ENCODE assay signal across 15 cellular contexts in genomic region chr12:2638273-2639019, GRCh38.
DNase-seq lines count a peak whose midpoint lies in the region; ATAC-seq and TF ChIP-seq lines count a peak whose summit lies in the region.
"Had no signal": no experiment of that assay in that cellular context is flagged by ENCODE, and none has a peak within 500 bp of the region (broad histone marks: within the 10 kb centered on the region; RNA-seq: fewer than 3 reads in every experiment).

No MANE protein-coding gene starts in this region.

- H2BK5ac ChIP-seq in H9 (ENCODE audit: insufficient read length, low read length), result no peak overlapping the region

- H4K91ac ChIP-seq in H9 (ENCODE audit: insufficient read length, low read depth, low read length), result no peak overlapping the region

- H3K4me1 ChIP-seq in BLaER1, result peaks cover 32% of the 10 kb centered on the region
- H3K4me1 ChIP-seq in H9 (ENCODE audit: insufficient read depth, low read length), result peaks cover 5% of the 10 kb centered on the region; the same call in 1 of the 2 replicates
- no peaks in the 10 kb centered on the region for H3K4me1 ChIP-seq in endodermal cell (ENCODE audit: control insufficient read depth, insufficient read depth, low read length)

- H3K23ac ChIP-seq in H9 (ENCODE audit: insufficient read length, low read depth, low read length), result no peak overlapping the region

- H2BK120ac ChIP-seq in H9 (ENCODE audit: low read depth, low read length, poor library complexity, severe bottlenecking), result no peak overlapping the region

- H2AK5ac ChIP-seq in H9 (ENCODE audit: insufficient read length, low read length), result no peak overlapping the region

- no peaks in the 10 kb centered on the region for H3K79me1 ChIP-seq in H9 (ENCODE audit: insufficient read depth, low read depth, low read length, poor library complexity, severe bottlenecking)

- H3K4me1 Mint-ChIP-seq in H9 (peaks cover 35% of the 10 kb centered on the region in 2 experiments), endodermal cell (peaks cover 26% of the 10 kb centered on the region)

- no peak overlapping the region for H3K56ac ChIP-seq in H9 (ENCODE audit: insufficient read length, low read depth, low read length)

- H3K4me3 ChIP-seq in BLaER1 (no peak overlapping the region), endodermal cell (ENCODE audit: low read length) (no peak overlapping the region)
- H3K4me3 ChIP-seq: GM23248, SK-N-MC had no signal

- H2BK12ac ChIP-seq in H9 (ENCODE audit: insufficient read length, low read depth, low read length), result no peak overlapping the region

- no peaks in the 10 kb centered on the region for H4K20me1 ChIP-seq in BLaER1
- H4K20me1 ChIP-seq in H9 (ENCODE audit: control insufficient read depth, insufficient read depth, insufficient read length), result no peaks in the 10 kb centered on the region

- DNase-seq in H9 (peak; percentile 57), endodermal cell (peak; percentile 70), posterior vena cava (ENCODE audit: low spot score) (peak; percentile 62)
- no peak for DNase-seq in NK-92 treated with Interleukin-12 subunit alpha and Interleukin-12 subunit beta, amount 100 ng/mL, for 24 hours (lab: John Stamatoyannopoulos, UW)
- DNase-seq: DMS79, GM23248, Karpas-422, NCI-H1417 treated with DMSO at 0.1 percent for 48 hours, NCI-H187 treated with DMSO at 0.1 percent for 48 hours, SHP77 had no signal

- intact Hi-C loops in posterior vena cava (cut with DNase I), result no loop called here

- H4K5ac ChIP-seq in H9 (ENCODE audit: insufficient read length, low read depth, low read length), result no peak overlapping the region

- no peaks in the 10 kb centered on the region for H3K27me3 ChIP-seq in BLaER1
- H3K27me3 ChIP-seq in H9 (ENCODE audit: insufficient read depth, low read length), result no peaks in the 10 kb centered on the region
- no peaks in the 10 kb centered on the region for H3K27me3 ChIP-seq in endodermal cell (ENCODE audit: control insufficient read depth, insufficient read depth, low read length, poor library complexity, severe bottlenecking)

- no peaks in the 10 kb centered on the region for H3K23me2 ChIP-seq in H9 (ENCODE audit: insufficient read length, low read depth, low read length, poor library complexity, severe bottlenecking)

- H3K27ac Mint-ChIP-seq in H9 (no peak overlapping the region), endodermal cell (no peak overlapping the region)

- H2BK20ac ChIP-seq in H9 (ENCODE audit: low read depth, low read length, poor library complexity, severe bottlenecking), result no peak overlapping the region

- no peaks in the 10 kb centered on the region for H3K9me3 ChIP-seq in BLaER1
- no peaks in the 10 kb centered on the region for H3K9me3 ChIP-seq in H9 (ENCODE audit: control insufficient read depth, low read depth, low read length)
- no peaks in the 10 kb centered on the region for H3K9me3 ChIP-seq in endodermal cell (ENCODE audit: control insufficient read depth, low read length)

- no peak overlapping the region for H3K4ac ChIP-seq in H9 (ENCODE audit: low read depth, low read length)

- H3K27ac ChIP-seq in BLaER1 (no peak overlapping the region), H9 (ENCODE audit: insufficient read length, low read depth, low read length) (no peak overlapping the region), endodermal cell (ENCODE audit: low read depth, low read length) (no peak overlapping the region)
- H3K27ac ChIP-seq: C4-2B, SK-N-MC had no signal

- H3K36me3 Mint-ChIP-seq in H9 (ENCODE audit: insufficient read depth in 1 of 3, low read depth in 3 of 3) (peaks cover 0 to 6% (median 0%) of the 10 kb centered on the region in 3 experiments; a peak in 2 of 7 replicates), endodermal cell (ENCODE audit: low read depth) (no peaks in the 10 kb centered on the region)

- H3K4me3 Mint-ChIP-seq in H9 (no peak overlapping the region), endodermal cell (no peak overlapping the region)

- H3K18ac ChIP-seq in H9 (ENCODE audit: insufficient read length, low read depth, low read length), result no peak overlapping the region

- H3K79me2 ChIP-seq in H9 (ENCODE audit: insufficient read depth, low read length), result no peaks in the 10 kb centered on the region

- ATAC-seq in HG03565 (IDR thresholded peaks at IDR 0.05; ENCODE audit: unreplicated experiment) (no peak), GM19351 (IDR thresholded peaks at IDR 0.05; ENCODE audit: unreplicated experiment) (no peak)

- no peak overlapping the region for H2AFZ ChIP-seq in H9 (ENCODE audit: low read length)
- H2AFZ ChIP-seq: GM23248 had no signal

- no peaks in the 10 kb centered on the region for H3K36me3 ChIP-seq in BLaER1
- no peaks in the 10 kb centered on the region for H3K36me3 ChIP-seq in endodermal cell (ENCODE audit: control insufficient read depth, insufficient read depth, low read length)

- no peak overlapping the region for H2BK15ac ChIP-seq in H9 (ENCODE audit: low read depth, low read length)

- no peak overlapping the region for H3T11ph ChIP-seq in H9 (ENCODE audit: low read length)

- H3K9ac ChIP-seq in BLaER1 (no peak overlapping the region), H9 (ENCODE audit: extremely low read depth, insufficient read length, low read length) (no peak overlapping the region), endodermal cell (ENCODE audit: extremely low read depth, low read length, poor library complexity, severe bottlenecking) (no peak overlapping the region)
- H3K9ac ChIP-seq: GM23248 had no signal

- H3K27me3 Mint-ChIP-seq in H9 (ENCODE audit: low read depth) (peaks cover 12% of the 10 kb centered on the region), endodermal cell (ENCODE audit: insufficient read depth) (peaks cover 12% of the 10 kb centered on the region)

- no CpG with 5 or more reads among the region's 15 CpGs for WGBS in H9 (ENCODE audit: extremely low coverage, insufficient read length, low lambda C conversion rate)
- 90 to 93% methylated on average over 11 to 15 of the region's 15 CpGs for WGBS in endodermal cell (ENCODE audit: insufficient coverage in 1 of 2, insufficient read length in 1 of 2), 2 experiments

- H3K4me2 ChIP-seq in BLaER1, result peak overlapping the region; percentile 30
- H3K4me2 ChIP-seq in H9 (ENCODE audit: insufficient read depth, insufficient read length, low read length), result no peak overlapping the region

- H3K9me3 Mint-ChIP-seq in H9 (peaks cover 2 to 3% of the 10 kb centered on the region in 2 experiments; a peak in 2 of 5 replicates), endodermal cell (peaks cover 5% of the 10 kb centered on the region)

- no peak overlapping the region for H4K8ac ChIP-seq in H9 (replicated peaks; ENCODE audit: insufficient read length, low read depth, low read length)

- H3K14ac ChIP-seq in H9 (ENCODE audit: insufficient read depth, low read length), result no peak overlapping the region

- TF ChIP-seq CTCF in H9 (conservative IDR thresholded peaks at IDR 0.05), result no peak
- TF ChIP-seq CTCF in endodermal cell (conservative IDR thresholded peaks at IDR 0.05), result no peak
